Comparison of ENCODE assay signal across 8 cellular contexts in genomic region chr7:12685550-12685949, GRCh38. TPM values are rescaled to one million over a fixed set of nuclear protein-coding genes. Genes with fewer than 3 reads are reported as not detected.
A peak's percentile ranks its signal among the peaks of the same experiment; 100 is the strongest.
DNase-seq lines count a peak whose midpoint lies in the region; ATAC-seq and TF ChIP-seq lines count a peak whose summit lies in the region.

No MANE protein-coding gene starts in this region.

- H3K4me1 ChIP-seq in right lobe of liver, result peaks cover 0 to 4% (median 0%) of the 10 kb centered on the region in 4 donors
- H3K4me1 ChIP-seq in testis, result peaks cover 5% of the 10 kb centered on the region

- WGBS in right lobe of liver (ENCODE audit: insufficient coverage, low coverage, low lambda C conversion rate, missing lambda C conversion rate), result 72% methylated on average over 12 of the region's 13 CpGs
- 47 to 53% methylated on average over 13 of the region's 13 CpGs for WGBS in testis, 2 donors

- POLR2A ChIA-PET in AG04450 (lab: Yijun Ruan, JAX), result no interaction called here

- H3K27me3 ChIP-seq in AG04450 (ENCODE audit: control insufficient read depth, insufficient read depth, low read length) (no peaks in the 10 kb centered on the region), right lobe of liver (no peaks in the 10 kb centered on the region), testis (no peaks in the 10 kb centered on the region)

- H3K36me3 ChIP-seq in right lobe of liver (no peaks in the 10 kb centered on the region), testis (ENCODE audit: low read depth, missing control alignments) (no peaks in the 10 kb centered on the region)

- TF ChIP-seq POLR2A in right lobe of liver (IDR thresholded peaks at IDR 0.05), result no peak
- no peak for TF ChIP-seq POLR2A in testis (IDR thresholded peaks at IDR 0.05)

- intact Hi-C loops in right lobe of liver (cut with DNase I) (loop anchor here in 1 of 2 donors (10.0 kb wide), 1 partner anchor 429 kb away; no protein-coding TSS in a partner anchor), testis (cut with DNase I; ENCODE audit: low total_unique reads) (no loop called here)

- ATAC-seq in right lobe of liver (no peak), HG03175 (IDR thresholded peaks at IDR 0.05; ENCODE audit: unreplicated experiment) (no peak), GM19324 (IDR thresholded peaks at IDR 0.05; ENCODE audit: low FRiP score, unreplicated experiment) (no peak)

- no peak overlapping the region for H3K4me3 ChIP-seq in AG04450 (ENCODE audit: low read depth, low read length)
- H3K4me3 ChIP-seq in GM12875 (ENCODE audit: low read depth, low read length), result no peak overlapping the region
- no peak overlapping the region for H3K4me3 ChIP-seq in cardiac fibroblast (replicated peaks in 1 of 2; ENCODE audit: low read depth in 2 of 2, low read length in 2 of 2)
- peak overlapping the region in 1 of 3 donors; percentile 88 for H3K4me3 ChIP-seq in right lobe of liver
- H3K4me3 ChIP-seq in testis, result peak overlapping the region; percentile 97 to 98

- CTCF ChIA-PET in AG04450 (lab: Charles Lee), result interaction anchor here (0.7 to 9.8 kb wide), 42 partner anchors 11 to 1163 kb away, joined by 3 to 104 read pairs (median 6); no protein-coding TSS in a partner anchor

- DNase-seq in AG04450 (ENCODE audit: low read depth, low spot score) (no peak), T-helper 2 cell (peak in 3 of 5 experiments; percentile 16 to 63 (median 37)), cardiac fibroblast (ENCODE audit: low read depth in 2 of 2) (peak; percentile 67 to 78), right lobe of liver (peak in 1 of 3 donors; percentile 47), testis (peak; percentile 58)

- peak; percentile 62 for TF ChIP-seq CTCF in AG04450 (IDR thresholded peaks at IDR 0.05; ENCODE audit: low read depth, low read length)
- 0 out of 2 replicates have a peak, but pooled peaks have one; percentile 11 for TF ChIP-seq CTCF in GM12875 (IDR thresholded peaks at IDR 0.05; ENCODE audit: borderline replicate concordance, insufficient read depth, low read depth, low read length)
- TF ChIP-seq CTCF in cardiac fibroblast (IDR thresholded peaks at IDR 0.05; ENCODE audit: low read depth, low read length), result peak; percentile 68
- peak in 3 of 4 donors; percentile 4 to 30 (median 10) for TF ChIP-seq CTCF in right lobe of liver (IDR thresholded peaks at IDR 0.05)
- TF ChIP-seq CTCF in testis (IDR thresholded peaks at IDR 0.05), result peak in 2 of 3 experiments; percentile 12 to 47

- H3K9me3 ChIP-seq in AG04450 (ENCODE audit: control insufficient read depth, insufficient read depth, low read length) (no peaks in the 10 kb centered on the region; the same call in 1 of the 2 replicates), right lobe of liver (no peaks in the 10 kb centered on the region), testis (no peaks in the 10 kb centered on the region)

- peak overlapping the region; percentile 35 for H3K27ac ChIP-seq in AG04450 (ENCODE audit: low read depth, low read length)
- H3K27ac ChIP-seq in right lobe of liver, result peak overlapping the region in 1 of 3 donors; percentile 79
- peak overlapping the region in 1 of 2 donors; percentile 96 for H3K27ac ChIP-seq in testis

RNA-seq across cellular contexts. Expression of gene ARL4A, which starts 1.9 kb away (rescaled TPM):
- polyA plus RNA-seq in AG04450 (2011; rRNA removed) (18.3 and 31.0 TPM in 2 replicates), testis (ENCODE audit: insufficient read depth, low read depth, low replicate concordance) (344 TPM)
- 7.4 and 18.2 TPM in 2 replicates for polyA minus RNA-seq in AG04450 (2011; rRNA and poly(A)+ RNA removed)
- total RNA-seq in right lobe of liver (10 to 100 TPM in 2 of 6 experiments, 1 to 10 TPM in 4; 4.4 to 19.2 (median 8.3) TPM), testis (100 to 1,000 TPM in 1 of 2 donors, 10 to 100 TPM in 1; 60.8 to 153 TPM)

Comparison
In these comparisons a context has a peak if more than half of its experiments do, and no peak if none do; other contexts are left out.
1. H3K4me3 ChIP-seq: peak in testis (2 of 2); none in AG04450 (single experiment), GM12875 (single experiment) and cardiac fibroblast (0 of 2).
2. CTCF ChIP-seq: peak in every context shown above with its lines; median percentile 68 in cardiac fibroblast; 62 in AG04450; 30 in testis; 11 in GM12875; 10 in right lobe of liver.